21 cellular contexts compared by ENCODE assay signal in the genomic region with DNA sequence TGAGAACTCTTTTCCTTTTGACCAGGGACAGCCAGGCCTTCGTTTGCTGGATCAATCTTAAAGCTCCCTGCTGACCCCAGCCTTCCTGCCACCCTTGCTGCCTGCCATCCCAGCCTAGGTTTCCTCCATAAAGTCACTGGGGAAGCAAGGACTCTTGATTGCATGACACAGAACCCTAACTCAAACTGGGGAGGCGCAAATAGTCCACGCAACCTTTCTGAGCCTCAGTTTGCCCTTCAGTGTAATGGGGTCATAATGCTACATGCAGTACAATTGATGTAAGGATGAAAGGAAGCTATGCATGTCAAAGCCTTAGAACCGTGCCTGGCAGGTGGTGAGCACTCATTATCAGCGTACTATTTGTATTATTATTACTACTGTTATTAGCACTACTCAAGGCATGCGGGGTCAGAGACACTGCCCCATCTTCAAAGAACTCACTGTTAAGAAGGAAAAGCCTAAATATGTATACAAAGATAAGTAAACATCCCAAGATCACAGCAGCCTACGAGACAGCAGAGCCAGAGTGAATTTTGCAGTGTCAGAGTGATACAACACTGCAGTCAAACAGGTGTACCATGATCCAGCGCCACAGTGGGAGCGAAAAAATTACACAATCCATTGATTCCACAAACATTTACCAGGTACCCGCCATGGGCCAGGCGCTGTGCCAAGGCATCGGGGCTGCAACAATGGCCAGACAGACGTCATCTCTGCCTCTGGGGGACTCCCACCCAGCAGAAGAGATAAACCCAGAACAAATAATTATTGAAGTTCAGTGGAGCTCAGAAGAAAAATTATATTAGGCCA. TPM values are rescaled to one million over a fixed set of nuclear protein-coding genes. Genes with fewer than 3 reads are reported as not detected.
DNase-seq lines count a peak whose midpoint lies in the region; TF ChIP-seq lines count a peak whose summit lies in the region.
"Had no signal": no experiment of that assay in that cellular context is flagged by ENCODE, and none has a peak within 500 bp of the region (broad histone marks: within the 10 kb centered on the region; RNA-seq: fewer than 3 reads in every experiment).

No MANE protein-coding gene starts in this region.

- no peak overlapping the region for H3K4me2 ChIP-seq in hepatocyte

- H3K27ac ChIP-seq in HL-60 (replicated peaks) (peak overlapping the region; percentile 76), hepatocyte (no peak overlapping the region)
- H3K27ac ChIP-seq: cardiac muscle cell, skin epidermis had no signal

- H3K9me3 ChIP-seq in hepatocyte (ENCODE audit: low read depth), result no peaks in the 10 kb centered on the region

- no peaks in the 10 kb centered on the region for H3K9me2 ChIP-seq in hepatocyte (replicated peaks; ENCODE audit: insufficient read depth)

- peaks cover 0 to 14% (median 7%) of the 10 kb centered on the region in 3 donors for H3K27me3 Mint-ChIP-seq in CD14-positive monocyte (ENCODE audit: low read depth in 3 of 3)
- H3K27me3 Mint-ChIP-seq: stimulated activated naive CD8-positive, alpha-beta T cell treated with anti-CD3 and anti-CD28 coated beads, Interleukin-15, Interleukin-2, amounts not matched to agents 100 ng/mL and 50 ng/mL, for 24 hours had no signal

- no peak for TF ChIP-seq CTCF in CD14-positive monocyte (IDR thresholded peaks at IDR 0.05)
- TF ChIP-seq CTCF in HL-60 (IDR thresholded peaks at IDR 0.05; ENCODE audit: insufficient read depth, low read length), result no peak
- TF ChIP-seq CTCF in hepatocyte (IDR thresholded peaks at IDR 0.05; ENCODE audit: poor library complexity), result no peak
- no peak for TF ChIP-seq CTCF in lower leg skin (IDR thresholded peaks at IDR 0.05)

- no peak overlapping the region for H3K4me3 ChIP-seq in HL-60 (replicated peaks; ENCODE audit: insufficient read depth, low read length)
- no peak overlapping the region for H3K4me3 ChIP-seq in hepatocyte
- H3K4me3 ChIP-seq in lower leg skin (ENCODE audit: low read depth, poor library complexity, severe bottlenecking), result no peak overlapping the region
- H3K4me3 ChIP-seq: cardiac muscle cell, lung, skin epidermis had no signal

- 61% methylated on average over 13 of the region's 13 CpGs for WGBS in hepatocyte (ENCODE audit: low lambda C conversion rate, missing lambda C conversion rate)
- 70 to 71% methylated on average over 13 of the region's 13 CpGs for WGBS in lower leg skin, 2 donors

- peaks cover 50% of the 10 kb centered on the region for H3K4me1 Mint-ChIP-seq in CD14-positive monocyte
- H3K4me1 Mint-ChIP-seq: CD8-positive, alpha-beta memory T cell had no signal

- H3K27ac Mint-ChIP-seq in CD14-positive monocyte, result peak overlapping the region; percentile 88 to 96 (median 91)
- H3K27ac Mint-ChIP-seq: activated naive CD4-positive, alpha-beta T cell treated with anti-CD3 and anti-CD28 coated beads for 36 hours; CD8-positive, alpha-beta memory T cell; stimulated activated naive CD8-positive, alpha-beta T cell treated with anti-CD3 and anti-CD28 coated beads, Interleukin-15, Interleukin-2, amounts not matched to agents 100 ng/mL and 50 ng/mL, for 24 hours had no signal

- H3K79me2 ChIP-seq in hepatocyte, result no peaks in the 10 kb centered on the region

- H2AFZ ChIP-seq in hepatocyte, result no peak overlapping the region

- intact Hi-C loops in CD14-positive monocyte (cut with micrococcal nuclease) (no loop called here), lower leg skin (cut with DNase I; ENCODE audit: low total_unique reads) (no loop called here)

- no peaks in the 10 kb centered on the region for H3K4me1 ChIP-seq in hepatocyte (ENCODE audit: insufficient read depth)

- no peaks in the 10 kb centered on the region for H3K9me3 Mint-ChIP-seq in CD14-positive monocyte
- H3K9me3 Mint-ChIP-seq: activated naive CD4-positive, alpha-beta T cell treated with anti-CD3 and anti-CD28 coated beads for 36 hours; CD8-positive, alpha-beta memory T cell had no signal

- H3K36me3 ChIP-seq in hepatocyte (replicated peaks; ENCODE audit: insufficient read depth, low read depth), result no peaks in the 10 kb centered on the region
- H3K36me3 ChIP-seq: cardiac muscle cell had no signal

- TF ChIP-seq POLR2A in lower leg skin (IDR thresholded peaks at IDR 0.05), result no peak

- H3K4me3 Mint-ChIP-seq in CD14-positive monocyte, result peak overlapping the region in 1 of 2 donors; percentile 46
- H3K4me3 Mint-ChIP-seq: activated naive CD4-positive, alpha-beta T cell treated with anti-CD3 and anti-CD28 coated beads for 36 hours; CD8-positive, alpha-beta memory T cell; stimulated activated naive CD8-positive, alpha-beta T cell treated with anti-CD3 and anti-CD28 coated beads, Interleukin-15, Interleukin-2, amounts not matched to agents 100 ng/mL and 50 ng/mL, for 24 hours had no signal

- H4K20me1 ChIP-seq in hepatocyte (ENCODE audit: insufficient read depth, poor library complexity, severe bottlenecking), result no peaks in the 10 kb centered on the region

- H3K27me3 ChIP-seq in HL-60 (ENCODE audit: insufficient read depth, poor library complexity, severe bottlenecking), result no peaks in the 10 kb centered on the region
- H3K27me3 ChIP-seq in hepatocyte, result no peaks in the 10 kb centered on the region
- H3K27me3 ChIP-seq: cardiac muscle cell had no signal

- no peaks in the 10 kb centered on the region for H3K36me3 Mint-ChIP-seq in CD14-positive monocyte

- DNase-seq in CD14-positive monocyte (ENCODE audit: low spot score) (no peak), HL-60 (ENCODE audit: low read depth in 1 of 2, low spot score in 1 of 2) (no peak), NCI-H748 (lab: John Stamatoyannopoulos, UW; ENCODE audit: unreplicated experiment) (peak; percentile 89), hepatocyte (ENCODE audit: low spot score) (peak; percentile 26), DMS114 treated with DMSO at 0.1 percent for 48 hours (lab: John Stamatoyannopoulos, UW; ENCODE audit: unreplicated experiment) (no peak), lower leg skin (ENCODE audit: low spot score in 2 of 2) (no peak), NCI-H187 (lab: John Stamatoyannopoulos, UW) (no peak), activated T-cell treated with anti-CD3 and anti-CD28 coated beads for 4 hours (no peak)
- DNase-seq: activated CD4-positive, CD25-positive, alpha-beta regulatory T cell treated with anti-CD3 and anti-CD28 coated beads, Interleukin-2, amount 50 U/mL, for 72 hours; activated naive CD4-positive, alpha-beta T cell treated with anti-CD3 and anti-CD28 coated beads for 36 hours; activated T-cell treated with anti-CD3 and anti-CD28 coated beads, Interleukin-2, amount 50 U/mL, for 48 hours; CD8-positive, alpha-beta memory T cell; dermis blood vessel endothelial cell; NCI-H1930; stimulated activated CD4-positive, alpha-beta T cell treated with anti-CD3 and anti-CD28 coated beads, Interleukin-2, amount 100 ng/mL, for 24 hours; T1000 had no signal

RNA-seq across cellular contexts. Expression of gene CPLX2, which starts 16.9 kb away (rescaled TPM):
- not detected for polyA plus RNA-seq in CD14-positive monocyte
- 0.10 and 0.32 TPM in 2 replicates for total RNA-seq in hepatocyte
- 0.33 and 0.41 TPM in 2 replicates for polyA plus RNA-seq in hepatocyte
- total RNA-seq in lower leg skin, result not detected
- total RNA-seq: activated naive CD4-positive, alpha-beta T cell treated with anti-CD3 and anti-CD28 coated beads for 36 hours; cardiac muscle cell; CD8-positive, alpha-beta memory T cell; dermis blood vessel endothelial cell; pulmonary artery endothelial cell had no signal
- polyA plus RNA-seq: CD8-positive, alpha-beta memory T cell had no signal

Comparison
In these comparisons a context has a peak if more than half of its experiments do, and no peak if none do; other contexts are left out.
1. DNase-seq: peak in NCI-H748 (single experiment) and hepatocyte (single experiment); none in CD14-positive monocyte (single experiment), HL-60 (0 of 2), DMS114 treated with DMSO at 0.1 percent for 48 hours (single experiment), lower leg skin (0 of 2), NCI-H187 (0 of 2) and activated T-cell treated with anti-CD3 and anti-CD28 coated beads for 4 hours (single experiment).